In genomic region chr7:18496336-18496700, GRCh38 we compare ENCODE assay signal across 8 cellular contexts. TPM values are rescaled to one million over a fixed set of nuclear protein-coding genes. Genes with fewer than 3 reads are reported as not detected.
A peak's percentile ranks its signal among the peaks of the same experiment; 100 is the strongest.
DNase-seq lines count a peak whose midpoint lies in the region; ATAC-seq, FAIRE-seq and TF ChIP-seq lines count a peak whose summit lies in the region.

No MANE protein-coding gene starts in this region.

- H3K4me2 ChIP-seq in GM23338 (peak overlapping the region; percentile 82), astrocyte (ENCODE audit: low read length) (peak overlapping the region; percentile 92)

- H4K20me1 ChIP-seq in GM23338 (replicated peaks; ENCODE audit: insufficient read depth) = no peaks in the 10 kb centered on the region
- H4K20me1 ChIP-seq in astrocyte (ENCODE audit: insufficient read depth, low read length) = no peaks in the 10 kb centered on the region

- DNase-seq in AG09309 (ENCODE audit: low read depth) (no peak), GM23338 (ENCODE audit: low spot score) (peak; percentile 24), astrocyte (ENCODE audit: low read depth) (no peak), SIG-M5 (lab: John Stamatoyannopoulos, UW) (no peak), NOMO-1 (lab: John Stamatoyannopoulos, UW; ENCODE audit: unreplicated experiment in 2 of 2) (no peak)
- no peak for DNase-seq in activated CD4-positive, alpha-beta T cell treated with anti-CD3 and anti-CD28 coated beads for 48 hours

- H3K4me1 Mint-ChIP-seq in GM23338 = peaks cover 60% of the 10 kb centered on the region
- peaks cover 13% of the 10 kb centered on the region for H3K4me1 Mint-ChIP-seq in astrocyte (ENCODE audit: low read depth, unreplicated experiment)

- FAIRE-seq in astrocyte (lab: Jason Lieb, UNC) = peak; percentile 37

- H3K4me1 ChIP-seq in GM23338 (ENCODE audit: insufficient read depth) = peaks cover 25% of the 10 kb centered on the region
- H3K4me1 ChIP-seq in astrocyte (ENCODE audit: insufficient read depth, low read length) = peaks cover 15% of the 10 kb centered on the region
- H3K4me1 ChIP-seq in muscle layer of duodenum (ENCODE audit: control insufficient read depth in 1 of 2, insufficient read depth in 2 of 2, low read length in 2 of 2) = peaks cover 3 to 10% of the 10 kb centered on the region in 2 donors

- H3K9me3 Mint-ChIP-seq in GM23338 (no peaks in the 10 kb centered on the region), astrocyte (ENCODE audit: unreplicated experiment) (no peaks in the 10 kb centered on the region)

- H3K27me3 ChIP-seq in GM23338 (ENCODE audit: insufficient read depth) (no peaks in the 10 kb centered on the region), astrocyte (ENCODE audit: insufficient read depth, low read length) (no peaks in the 10 kb centered on the region), muscle layer of duodenum (ENCODE audit: low read depth, low read length) (no peaks in the 10 kb centered on the region)

- H2AFZ ChIP-seq in GM23338 (peak overlapping the region; percentile 2; the same call in 1 of the 2 replicates), astrocyte (ENCODE audit: low read depth, low read length) (peak overlapping the region; percentile 31)

- H3K79me2 ChIP-seq in GM23338 (replicated peaks; ENCODE audit: insufficient read depth) = no peaks in the 10 kb centered on the region
- H3K79me2 ChIP-seq in astrocyte (ENCODE audit: insufficient read depth, low read length) = peaks cover 16% of the 10 kb centered on the region

- H3K27ac Mint-ChIP-seq in GM23338 (peak overlapping the region; percentile 99), astrocyte (ENCODE audit: unreplicated experiment) (peak overlapping the region; percentile 82)

- H3F3A ChIP-seq in GM23338 (replicated peaks; ENCODE audit: low read depth) = no peaks in the 10 kb centered on the region

- H3K4me3 Mint-ChIP-seq in GM23338 (peak overlapping the region; percentile 83), astrocyte (ENCODE audit: unreplicated experiment) (peak overlapping the region; percentile 80)

- peak overlapping the region; percentile 14 for H3K4me3 ChIP-seq in AG09309 (ENCODE audit: control insufficient read depth, low read depth, low read length)
- H3K4me3 ChIP-seq in GM23338 = peak overlapping the region; percentile 57
- H3K4me3 ChIP-seq in astrocyte (ENCODE audit: insufficient read depth, low read depth, low read length) = peak overlapping the region; percentile 57
- H3K4me3 ChIP-seq in muscle layer of duodenum (ENCODE audit: low read depth in 1 of 2, low read length in 2 of 2) = peak overlapping the region; percentile 55 to 58

- peak overlapping the region; percentile 71 for H3K9ac ChIP-seq in astrocyte (ENCODE audit: low read length)

- TF ChIP-seq CTCF in AG09309 (IDR thresholded peaks at IDR 0.05; ENCODE audit: control insufficient read depth, insufficient read depth, low read depth, low read length, missing control alignments) (no peak), GM23338 (conservative IDR thresholded peaks at IDR 0.05; ENCODE audit: low read depth in 2 of 2) (no peak), astrocyte (IDR thresholded peaks at IDR 0.05; ENCODE audit: insufficient read depth, low read depth, low read length) (no peak)

- H3K36me3 Mint-ChIP-seq in GM23338 (ENCODE audit: low read depth) = no peaks in the 10 kb centered on the region
- H3K36me3 Mint-ChIP-seq in astrocyte (ENCODE audit: low read depth, unreplicated experiment) = no peaks in the 10 kb centered on the region

- no peaks in the 10 kb centered on the region for H3K9me3 ChIP-seq in astrocyte (ENCODE audit: insufficient read depth, low read depth, low read length)
- H3K9me3 ChIP-seq in muscle layer of duodenum (ENCODE audit: control insufficient read depth in 1 of 2, low read length in 2 of 2) = no peaks in the 10 kb centered on the region

- H3K27me3 Mint-ChIP-seq in GM23338 (ENCODE audit: insufficient read depth, low read depth, poor library complexity) (no peaks in the 10 kb centered on the region), astrocyte (ENCODE audit: low read depth, unreplicated experiment) (no peaks in the 10 kb centered on the region)

- peak overlapping the region; percentile 72 for H3K27ac ChIP-seq in GM23338 (ENCODE audit: low read depth)
- H3K27ac ChIP-seq in astrocyte (ENCODE audit: low read depth, low read length) = peak overlapping the region; percentile 86
- H3K27ac ChIP-seq in muscle layer of duodenum (ENCODE audit: low read length) = no peak overlapping the region

- H3K36me3 ChIP-seq in GM23338 (ENCODE audit: insufficient read depth) (no peaks in the 10 kb centered on the region), astrocyte (ENCODE audit: insufficient read depth, low read length) (no peaks in the 10 kb centered on the region), muscle layer of duodenum (ENCODE audit: control insufficient read depth in 1 of 2, insufficient read depth in 2 of 2, low read length in 2 of 2) (no peaks in the 10 kb centered on the region)

- ATAC-seq in GM23338 = peak; percentile 16
- ATAC-seq in GM19023 (IDR thresholded peaks at IDR 0.05; ENCODE audit: unreplicated experiment) = no peak

- no peaks in the 10 kb centered on the region for H3K9me2 ChIP-seq in GM23338 (ENCODE audit: insufficient read depth)

TF ChIP-seq in GM23338, 12 proteins besides CTCF, POLR2A, EP300 and RAD21 (continues in another document):
- TF ChIP-seq ZNF331 (CRISPR knock-in tag; IDR thresholded peaks at IDR 0.05; ENCODE audit: low read depth) = no peak
- TF ChIP-seq NANOG (IDR thresholded peaks at IDR 0.05; ENCODE audit: borderline replicate concordance) = no peak
- no peak for TF ChIP-seq ZNF462 (CRISPR knock-in tag; IDR thresholded peaks at IDR 0.05)
- TF ChIP-seq EZH2 (IDR thresholded peaks at IDR 0.05; ENCODE audit: low read depth, unreplicated experiment) = no peak
- no peak for TF ChIP-seq EZH2phosphoT487 (IDR thresholded peaks at IDR 0.05; ENCODE audit: unreplicated experiment)

RNA-seq across cellular contexts. Expression of gene HDAC9, which starts 0.8 kb away (rescaled TPM):
- total RNA-seq in GM23338 (2014; rRNA removed; shearing (Covaris generic)) = 11.0 and 18.5 TPM in 2 replicates
- polyA plus RNA-seq in GM23338 (2016; fragmentation: Nextera tagmentation; extraction: Ambion mirVana) = 5.7 and 8.3 TPM in 2 replicates
- total RNA-seq in astrocyte = 20.2 and 27.6 TPM in 2 replicates
